19 cellular contexts compared by ENCODE assay signal in genomic region chr12:44544018-44544417, GRCh38.
DNase-seq lines count a peak whose midpoint lies in the region; ATAC-seq lines count a peak whose summit lies in the region.
"Had no signal": no experiment of that assay in that cellular context is flagged by ENCODE, and none has a peak within 500 bp of the region (broad histone marks: within the 10 kb centered on the region; RNA-seq: fewer than 3 reads in every experiment).

No MANE protein-coding gene starts in this region.

- no peak overlapping the region for H3K27ac Mint-ChIP-seq in CD4-positive, alpha-beta memory T cell
- H3K27ac Mint-ChIP-seq: T-helper 17 cell had no signal

- no peak overlapping the region for H3K27ac ChIP-seq in CD4-positive, alpha-beta memory T cell (ENCODE audit: low read depth, low read length)
- H3K27ac ChIP-seq: A549, RWPE1, SJCRH30 had no signal

- no peaks in the 10 kb centered on the region for H3K4me1 ChIP-seq in CD4-positive, alpha-beta memory T cell (ENCODE audit: insufficient read depth, low read length)
- H3K4me1 ChIP-seq: A549, HAP-1, SJCRH30 had no signal

- intact Hi-C loops in CD4-positive, alpha-beta memory T cell (cut with micrococcal nuclease), result no loop called here
- intact Hi-C loops in left cardiac atrium (cut with DNase I), result no loop called here

- POLR2A ChIA-PET in CD4-positive, alpha-beta memory T cell (lab: Charles Lee; ENCODE audit: partially characterized antibody), result no interaction called here

- H3K4me1 Mint-ChIP-seq in CD4-positive, alpha-beta memory T cell, result peaks cover 0 to 8% (median 3%) of the 10 kb centered on the region in 4 donors

- CTCF ChIA-PET in CD4-positive, alpha-beta memory T cell (lab: Charles Lee; ENCODE audit: partially characterized antibody), result no interaction called here

- H3K36me3 Mint-ChIP-seq in CD4-positive, alpha-beta memory T cell, result no peaks in the 10 kb centered on the region

- H3K4me3 ChIP-seq in CD4-positive, alpha-beta memory T cell (ENCODE audit: low read length in 2 of 2), result no peak overlapping the region
- H3K4me3 ChIP-seq: A549, HAP-1, SJCRH30 had no signal

- no peaks in the 10 kb centered on the region for H3K9me3 ChIP-seq in CD4-positive, alpha-beta memory T cell (ENCODE audit: control insufficient read depth in 1 of 2, low read length in 2 of 2)
- H3K9me3 ChIP-seq: A549, HAP-1, SJCRH30 had no signal

- DNase-seq in CD4-positive, alpha-beta memory T cell, result no peak
- DNase-seq in pons (ENCODE audit: low spot score) (no peak), left cardiac atrium (no peak)
- no peak for DNase-seq in stimulated activated CD4-positive, alpha-beta T cell treated with anti-CD3 and anti-CD28 coated beads, Interleukin-4, amount 100 ng/mL, for 24 hours
- DNase-seq: C1 segment of cervical spinal cord, KBM-7, NCI-H1436 treated with DMSO at 0.1 percent for 48 hours, NCI-H2029 treated with DMSO at 0.1 percent for 48 hours, NCI-H748 treated with DMSO at 0.1 percent for 48 hours, PC-3, SJCRH30, T-helper 17 cell had no signal

- ATAC-seq in GM18499 (IDR thresholded peaks at IDR 0.05; ENCODE audit: insufficient read depth, unreplicated experiment) (peak; percentile 65), GM18873 (IDR thresholded peaks at IDR 0.05; ENCODE audit: low FRiP score, unreplicated experiment) (peak; percentile 58), HG02981 (IDR thresholded peaks at IDR 0.05; ENCODE audit: unreplicated experiment) (peak; percentile 53), HG03520 (IDR thresholded peaks at IDR 0.05; ENCODE audit: unreplicated experiment) (peak; percentile 83), left cardiac atrium (no peak)
- ATAC-seq: A549, PC-3, T-helper 17 cell had no signal

- no peak overlapping the region for H3K4me3 Mint-ChIP-seq in CD4-positive, alpha-beta memory T cell
- H3K4me3 Mint-ChIP-seq: T-helper 17 cell had no signal

- no peaks in the 10 kb centered on the region for H3K27me3 ChIP-seq in CD4-positive, alpha-beta memory T cell (ENCODE audit: insufficient read depth, low read length)
- H3K27me3 ChIP-seq: SJCRH30 had no signal

- H3K27me3 Mint-ChIP-seq in CD4-positive, alpha-beta memory T cell, result peaks cover 0 to under 1% of the 10 kb centered on the region in 2 donors
- H3K27me3 Mint-ChIP-seq: T-helper 17 cell had no signal

- no peaks in the 10 kb centered on the region for H3K9me3 Mint-ChIP-seq in CD4-positive, alpha-beta memory T cell

- no peaks in the 10 kb centered on the region for H3K36me3 ChIP-seq in CD4-positive, alpha-beta memory T cell (ENCODE audit: insufficient read depth, low read length)
- H3K36me3 ChIP-seq: HAP-1, SJCRH30 had no signal

Comparison
In these comparisons a context has a peak if more than half of its experiments do, and no peak if none do; other contexts are left out.
1. ATAC-seq: peak in GM18499 (single experiment), GM18873 (single experiment), HG02981 (single experiment) and HG03520 (single experiment); none in left cardiac atrium (0 of 2).